ENCODE assay signal across 18 cellular contexts in the genomic region with DNA sequence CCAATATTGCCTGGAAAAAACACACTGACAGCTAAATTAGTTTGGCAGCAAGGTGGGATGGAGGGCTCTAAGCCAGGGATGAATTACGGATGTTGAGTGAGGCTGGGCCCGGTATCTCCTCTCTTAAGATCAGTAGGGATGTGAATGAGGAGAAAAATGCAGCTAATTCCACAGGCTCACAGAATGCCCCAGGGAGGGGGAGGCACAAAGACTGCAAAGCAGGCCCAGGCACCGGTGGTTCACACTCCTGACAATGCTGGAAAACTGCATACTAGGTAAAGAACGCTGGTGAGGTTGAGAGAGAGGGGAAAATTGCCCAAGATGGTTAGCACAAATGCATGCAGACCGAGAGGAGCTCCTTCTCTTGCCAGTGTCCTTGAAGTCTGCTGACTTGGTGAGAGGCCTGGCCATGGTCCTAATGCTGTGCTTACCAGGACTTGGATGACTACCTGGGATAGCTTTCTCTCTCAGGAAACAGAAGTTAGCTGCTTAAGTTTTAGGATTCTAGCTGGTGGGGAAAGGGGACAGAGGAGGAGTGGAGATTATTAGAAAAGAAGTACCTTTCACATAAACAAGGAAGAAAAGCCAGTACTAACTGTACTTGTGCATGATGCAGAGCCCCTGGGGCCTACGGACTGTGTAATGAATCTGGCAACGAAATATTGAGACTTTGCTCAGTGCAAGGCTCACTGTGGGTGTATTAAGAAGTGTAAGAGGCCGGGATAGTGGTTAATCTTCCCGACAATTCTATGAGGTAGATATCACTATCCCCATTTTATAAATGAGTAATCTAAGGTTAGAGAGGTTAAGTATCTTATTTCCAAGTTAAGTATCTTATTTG.
"Had no signal": no experiment of that assay in that cellular context is flagged by ENCODE, and none has a peak within 500 bp of the region (broad histone marks: within the 10 kb centered on the region; RNA-seq: fewer than 3 reads in every experiment).

No MANE protein-coding gene starts in this region.

- H3K36me3 Mint-ChIP-seq: natural killer cell, type B pancreatic cell had no signal

- H3K27ac Mint-ChIP-seq: activated naive CD8-positive, alpha-beta T cell treated with anti-CD3 and anti-CD28 coated beads, Interleukin-2, amount 50 U/mL, for 24 hours; natural killer cell; progenitor cell of endocrine pancreas; type B pancreatic cell had no signal

- H3K27ac ChIP-seq: cardiac muscle cell, colonic mucosa, esophagus muscularis mucosa, SK-N-MC, skin epidermis had no signal

- H3K9me3 ChIP-seq: colonic mucosa, esophagus muscularis mucosa had no signal

- H3K4me1 Mint-ChIP-seq: natural killer cell had no signal

- H3K4me1 ChIP-seq: colonic mucosa had no signal

- H3K27me3 Mint-ChIP-seq: progenitor cell of endocrine pancreas, type B pancreatic cell had no signal

- H3K36me3 ChIP-seq: cardiac muscle cell, colonic mucosa, esophagus muscularis mucosa had no signal

- H3K27me3 ChIP-seq: cardiac muscle cell, colonic mucosa, esophagus muscularis mucosa had no signal

- H3K9me3 Mint-ChIP-seq: activated naive CD8-positive, alpha-beta T cell treated with anti-CD3 and anti-CD28 coated beads, Interleukin-2, amount 50 U/mL, for 24 hours; natural killer cell; type B pancreatic cell had no signal

- H3K4me3 ChIP-seq: cardiac muscle cell, colonic mucosa, esophagus muscularis mucosa, SK-N-MC, skin epidermis had no signal

- H3K4me3 Mint-ChIP-seq: activated naive CD8-positive, alpha-beta T cell treated with anti-CD3 and anti-CD28 coated beads, Interleukin-2, amount 50 U/mL, for 24 hours; natural killer cell; type B pancreatic cell had no signal

- DNase-seq: activated CD4-positive, alpha-beta T cell treated with anti-CD3 and anti-CD28 coated beads, Interleukin-2, amount 50 U/mL, for 1 hour; activated CD8-positive, alpha-beta memory T cell treated with anti-CD3 and anti-CD28 coated beads for 24 hours; activated naive CD4-positive, alpha-beta T cell; activated naive CD8-positive, alpha-beta T cell treated with anti-CD3 and anti-CD28 coated beads, Interleukin-2, amount 50 U/mL, for 24 hours; colonic mucosa; natural killer cell; occipital lobe; stimulated activated CD4-positive, alpha-beta T cell treated with anti-CD3 and anti-CD28 coated beads, Interleukin-4, amount 100 ng/mL, for 24 hours; stimulated activated naive CD4-positive, alpha-beta T cell; T-helper 9 cell had no signal

- ATAC-seq: activated CD4-positive, CD25-positive, alpha-beta regulatory T cell treated with anti-CD3 and anti-CD28 coated beads, Interleukin-2, amount 50 U/mL, for 24 hours; activated naive CD8-positive, alpha-beta T cell treated with anti-CD3 and anti-CD28 coated beads, Interleukin-2, amount 50 U/mL, for 24 hours; left lobe of liver; natural killer cell had no signal
